Comparison of ENCODE assay signal across 4 cellular contexts in the genomic region with DNA sequence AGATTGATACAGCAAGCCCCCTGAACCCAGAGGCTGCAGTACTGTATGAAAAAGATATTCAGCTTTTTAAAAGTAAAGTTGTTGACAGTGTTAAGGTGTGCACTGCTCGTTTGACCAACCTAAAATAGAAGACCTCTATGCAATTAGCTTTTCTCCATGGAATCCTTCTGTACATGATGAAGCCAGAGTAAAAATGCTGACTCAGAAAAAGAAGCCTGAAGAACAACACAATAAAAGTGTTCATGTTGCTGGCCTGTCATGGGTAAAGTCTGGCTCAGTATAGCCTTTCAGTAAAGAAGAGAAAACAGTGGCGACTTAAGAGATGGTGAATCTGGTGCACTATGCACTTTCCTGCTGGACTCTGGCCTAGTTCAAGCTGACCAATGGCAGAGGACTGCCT.
DNase-seq lines count a peak whose midpoint lies in the region; ATAC-seq, FAIRE-seq and TF ChIP-seq lines count a peak whose summit lies in the region.
"Not testable (repeated sequence)": the region's sequence is repeated elsewhere in the genome, so short reads cannot be mapped to it uniquely, and the experiment has no call there.

No MANE protein-coding gene starts in this region.

- H4K5ac ChIP-seq in IMR-90 (ENCODE audit: low read depth, low read length); H1 (ENCODE audit: insufficient read length, low read depth, low read length): not testable (repeated sequence)

- H3K23ac ChIP-seq in IMR-90 (ENCODE audit: low read depth, low read length); H1 (ENCODE audit: insufficient read length); neuronal stem cell (ENCODE audit: low read depth, low read length, poor library complexity): not testable (repeated sequence)

- not testable (repeated sequence) for H2AK9ac ChIP-seq in IMR-90 (replicated peaks; ENCODE audit: low read depth, low read length, poor library complexity)

- POLR2A ChIA-PET in IMR-90 (lab: Charles Lee; ENCODE audit: unreplicated experiment); H1 (lab: Charles Lee; ENCODE audit: partially characterized antibody): not testable (repeated sequence)

- not testable (repeated sequence) for H3K36me3 ChIP-seq in IMR-90 (ENCODE audit: control insufficient read depth, insufficient read depth, low read length); H1 (ENCODE audit: control insufficient read depth in 2 of 4, insufficient read depth in 4 of 4, low read length in 3 of 4); neuronal stem cell (replicated peaks in 1 of 2; ENCODE audit: control insufficient read depth in 2 of 2, insufficient read depth in 2 of 2, low read length in 2 of 2)

- H4K8ac ChIP-seq in IMR-90 (ENCODE audit: low read depth in 2 of 2, low read length in 2 of 2); H1 (ENCODE audit: extremely low read depth, insufficient read depth, low read length); neuronal stem cell (ENCODE audit: low read depth, low read length): not testable (repeated sequence)

- in situ Hi-C loops in IMR-90 (cut with MboI; ENCODE audit: low sequenced_read_pairs): not testable (repeated sequence)

- not testable (repeated sequence) for H3K56ac ChIP-seq in IMR-90 (ENCODE audit: extremely low read depth, insufficient read depth, low read length); H1 (replicated peaks; ENCODE audit: insufficient read length, low read depth, low read length)

- not testable (repeated sequence) for H2BK20ac ChIP-seq in IMR-90 (ENCODE audit: low read depth, low read length); H1 (ENCODE audit: low read length)

- CTCF ChIA-PET in IMR-90 (lab: Yijun Ruan, JAX): not testable (repeated sequence)
- CTCF ChIA-PET in H1 (lab: Charles Lee; ENCODE audit: partially characterized antibody): interaction anchor here (0.6 to 1.2 kb wide), 2 partner anchors 14 to 1977 kb away, joined by 3 to 4 read pairs; no protein-coding TSS in a partner anchor

- not testable (repeated sequence) for H3K4ac ChIP-seq in IMR-90 (ENCODE audit: low read depth, low read length); H1 (replicated peaks; ENCODE audit: insufficient read length, low read depth, low read length); neuronal stem cell (ENCODE audit: low read length)

- not testable (repeated sequence) for ATAC-seq in IMR-90 (ENCODE audit: low read depth)

- not testable (repeated sequence) for TF ChIP-seq EP300 in H1 (IDR thresholded peaks at IDR 0.05; ENCODE audit: borderline replicate concordance in 1 of 2, low read depth in 2 of 2, low read length in 2 of 2)

- H3K23me2 ChIP-seq in H1 (ENCODE audit: low read depth, low read length): not testable (repeated sequence)

- not testable (repeated sequence) for TF ChIP-seq RAD21 in IMR-90 (IDR thresholded peaks at IDR 0.05; ENCODE audit: low read length); H1 (IDR thresholded peaks at IDR 0.05 in 1 of 2, conservative IDR thresholded peaks at IDR 0.05 in 1 of 2; ENCODE audit: low read depth in 2 of 2, low read length in 2 of 2)

- dilution Hi-C loops in IMR-90 (cut with HindIII; ENCODE audit: low sequenced_read_pairs, unreplicated experiment): not testable (repeated sequence)

- WGBS in IMR-90 (ENCODE audit: extremely low coverage in 2 of 2, insufficient read length in 1 of 2), 2 experiments: 50% methylated on average over 1 of the region's 2 CpGs; no CpG with 5 or more reads in 1 of the 2 experiments
- 93% methylated on average over 2 of the region's 2 CpGs; no CpG with 5 or more reads in 1 of the 2 experiments for WGBS in H1 (ENCODE audit: extremely low coverage in 1 of 2, insufficient coverage in 1 of 2, insufficient read length in 1 of 2, insufficient replicate concordance in 2 of 2, low coverage in 1 of 2, low lambda C conversion rate in 2 of 2, missing lambda C conversion rate in 1 of 2), 2 experiments
- no CpG with 5 or more reads among the region's 2 CpGs for WGBS in neuronal stem cell (ENCODE audit: extremely low coverage in 2 of 2, insufficient read length in 2 of 2, insufficient replicate concordance in 1 of 2), 2 donors

- not testable (repeated sequence) for H3K9me1 ChIP-seq in IMR-90 (ENCODE audit: insufficient read depth, low read length)

- FAIRE-seq in GM18507 (lab: Jason Lieb, UNC): peak; percentile 5
- FAIRE-seq in H1 (lab: Jason Lieb, UNC): not testable (repeated sequence)

- H4K20me1 ChIP-seq in IMR-90 (ENCODE audit: insufficient read depth, low read length); H1 (replicated peaks in 1 of 2; ENCODE audit: control insufficient read depth in 1 of 2, insufficient read depth in 2 of 2, low read length in 2 of 2): not testable (repeated sequence)

- not testable (repeated sequence) for H2AK5ac ChIP-seq in IMR-90 (ENCODE audit: low read depth, low read length); H1 (ENCODE audit: low read depth, low read length); neuronal stem cell (ENCODE audit: low read depth, low read length)

- not testable (repeated sequence) for H3K27me3 ChIP-seq in IMR-90 (ENCODE audit: control insufficient read depth, insufficient read depth, low read length); H1 (replicated peaks in 1 of 4; ENCODE audit: control insufficient read depth in 3 of 4, extremely low read depth in 1 of 4, insufficient read depth in 3 of 4, low read length in 3 of 4); neuronal stem cell (ENCODE audit: control insufficient read depth in 3 of 3, insufficient read depth in 3 of 3, low read depth in 1 of 3, low read length in 3 of 3)

- not testable (repeated sequence) for BruUV-seq in IMR-90 (replicated peaks; lab: Mats Ljungman, UMichigan)

- H3K4me1 ChIP-seq in IMR-90 (ENCODE audit: control insufficient read depth, insufficient read depth, low read length); H1 (replicated peaks in 1 of 4; ENCODE audit: control insufficient read depth in 3 of 4, insufficient read depth in 4 of 4, low read length in 3 of 4); neuronal stem cell (ENCODE audit: control insufficient read depth in 2 of 2, insufficient read depth in 1 of 2, low read depth in 1 of 2, low read length in 2 of 2): not testable (repeated sequence)

- H2BK15ac ChIP-seq in IMR-90 (ENCODE audit: low read depth, low read length); H1 (ENCODE audit: low read length); neuronal stem cell (ENCODE audit: low read length): not testable (repeated sequence)

- not testable (repeated sequence) for TF ChIP-seq POLR2A in IMR-90 (IDR thresholded peaks at IDR 0.05; ENCODE audit: low read depth, low read length); H1 (IDR thresholded peaks at IDR 0.05; ENCODE audit: control extremely low read depth in 1 of 2, low read depth in 2 of 2, low read length in 2 of 2)

- not testable (repeated sequence) for H2BK12ac ChIP-seq in H1 (ENCODE audit: low read depth, low read length); neuronal stem cell (ENCODE audit: low read length)

- not testable (repeated sequence) for H3K14ac ChIP-seq in IMR-90 (replicated peaks; ENCODE audit: low read depth, low read length); H1 (ENCODE audit: insufficient read length); neuronal stem cell (ENCODE audit: low read length)

- H3K4me3 ChIP-seq in IMR-90 (ENCODE audit: insufficient read depth, low read depth, low read length); H1 (ENCODE audit: extremely low read depth in 1 of 4, insufficient read depth in 2 of 4, low read depth in 3 of 4, low read length in 4 of 4); neuronal stem cell (ENCODE audit: low read length in 2 of 2): not testable (repeated sequence)

- not testable (repeated sequence) for DNase-seq in GM18507 (ENCODE audit: extremely low spot score, insufficient read length, low read depth); IMR-90; H1 (ENCODE audit: low read depth in 1 of 2, low spot score in 2 of 2); neuronal stem cell (ENCODE audit: low spot score)

- TF ChIP-seq CTCF in IMR-90 (conservative IDR thresholded peaks at IDR 0.05; ENCODE audit: low read depth, low read length); H1 (IDR thresholded peaks at IDR 0.05; ENCODE audit: control extremely low read depth in 1 of 3, insufficient read depth in 1 of 3, low read depth in 1 of 3, low read length in 3 of 3): not testable (repeated sequence)

- H3K9me3 ChIP-seq in IMR-90 (ENCODE audit: control insufficient read depth, insufficient read depth, low read length); H1 (ENCODE audit: insufficient read depth in 2 of 2, low read depth in 1 of 2, low read length in 1 of 2); neuronal stem cell (replicated peaks in 1 of 2; ENCODE audit: control insufficient read depth in 2 of 2, insufficient read depth in 1 of 2, low read depth in 1 of 2, low read length in 2 of 2): not testable (repeated sequence)

- not testable (repeated sequence) for H3K18ac ChIP-seq in IMR-90 (ENCODE audit: low read depth, low read length); H1 (ENCODE audit: extremely low read depth, low read length); neuronal stem cell (ENCODE audit: low read length)

- intact Hi-C loops in IMR-90 (cut with micrococcal nuclease): not testable (repeated sequence)

- H2BK5ac ChIP-seq in IMR-90 (ENCODE audit: low read depth, low read length, poor library complexity, severe bottlenecking); H1 (ENCODE audit: low read depth, low read length); neuronal stem cell (ENCODE audit: low read length): not testable (repeated sequence)

- H3K27ac ChIP-seq in IMR-90 (ENCODE audit: insufficient read depth, low read length); H1 (ENCODE audit: low read depth, low read length); neuronal stem cell (replicated peaks; ENCODE audit: low read length): not testable (repeated sequence)

- not testable (repeated sequence) for H2BK120ac ChIP-seq in IMR-90 (ENCODE audit: low read depth, low read length); H1 (replicated peaks; ENCODE audit: low read depth, low read length); neuronal stem cell (ENCODE audit: low read depth, low read length)

- H3K79me1 ChIP-seq in IMR-90 (ENCODE audit: low read depth in 1 of 2, low read length in 2 of 2); H1 (ENCODE audit: low read depth, low read length); neuronal stem cell (ENCODE audit: low read depth, low read length): not testable (repeated sequence)

- not testable (repeated sequence) for H3K79me2 ChIP-seq in H1 (ENCODE audit: control insufficient read depth in 1 of 2, insufficient read depth in 2 of 2, low read length in 2 of 2)

- not testable (repeated sequence) for H3K9ac ChIP-seq in IMR-90 (ENCODE audit: low read depth, low read length); H1 (replicated peaks in 1 of 4; ENCODE audit: extremely low read depth in 1 of 4, low read depth in 3 of 4, low read length in 3 of 4); neuronal stem cell (ENCODE audit: low read depth, low read length, poor library complexity)

- H3K4me2 ChIP-seq in IMR-90 (ENCODE audit: low read depth, low read length); H1 (ENCODE audit: insufficient read depth in 1 of 2, low read depth in 2 of 2, low read length in 2 of 2); neuronal stem cell (ENCODE audit: insufficient read depth, low read length, poor library complexity, severe bottlenecking): not testable (repeated sequence)

- not testable (repeated sequence) for H2AFZ ChIP-seq in IMR-90 (replicated peaks; ENCODE audit: low read length, poor library complexity); H1 (ENCODE audit: low read length)
- peak overlapping the region; percentile 35 for H2AFZ ChIP-seq in neuronal stem cell (ENCODE audit: low read length)

- not testable (repeated sequence) for H4K91ac ChIP-seq in IMR-90 (ENCODE audit: insufficient read depth, low read depth, low read length); H1 (replicated peaks; ENCODE audit: insufficient read length, low read length); neuronal stem cell (ENCODE audit: low read depth, low read length, poor library complexity)
